8 cellular contexts compared by ENCODE assay signal in genomic region chr11:27448141-27448540, GRCh38. TPM values are rescaled to one million over a fixed set of nuclear protein-coding genes. Genes with fewer than 3 reads are reported as not detected.
DNase-seq lines count a peak whose midpoint lies in the region; ATAC-seq, FAIRE-seq and TF ChIP-seq lines count a peak whose summit lies in the region.
"Not testable (repeated sequence)": the region's sequence is repeated elsewhere in the genome, so short reads cannot be mapped to it uniquely, and the experiment has no call there.

No MANE protein-coding gene starts in this region.

- not testable (repeated sequence) for H3K36me3 Mint-ChIP-seq in astrocyte (ENCODE audit: low read depth, unreplicated experiment)

- not testable (repeated sequence) for H3K9ac ChIP-seq in HUES64 (ENCODE audit: low read depth, low read length); astrocyte (ENCODE audit: low read length); subcutaneous abdominal adipose tissue (ENCODE audit: low read length in 5 of 5)
- H3K9ac ChIP-seq in SK-N-MC (ENCODE audit: insufficient read length) = peak overlapping the region; percentile 32

- H3K4me2 ChIP-seq in PC-9 = peak overlapping the region; percentile 63
- peak overlapping the region; percentile 30 for H3K4me2 ChIP-seq in astrocyte (ENCODE audit: low read length)

- not testable (repeated sequence) for H3K36me3 ChIP-seq in HUES64 (ENCODE audit: insufficient read depth, low read length); PC-9 (ENCODE audit: low read depth); SK-N-MC (ENCODE audit: insufficient read depth, low read length); astrocyte (ENCODE audit: insufficient read depth, low read length); bronchial epithelial cell (ENCODE audit: control insufficient read depth, insufficient read depth, low read length); subcutaneous abdominal adipose tissue (ENCODE audit: control insufficient read depth in 5 of 5, insufficient read depth in 5 of 5, low read length in 5 of 5)

- ATAC-seq in left cardiac atrium = not testable (repeated sequence)

- H3K27me3 Mint-ChIP-seq in astrocyte (ENCODE audit: low read depth, unreplicated experiment) = not testable (repeated sequence)

- intact Hi-C loops in PC-9 (cut with micrococcal nuclease; ENCODE audit: unreplicated experiment) = loop anchor here (5.0 kb wide), 1 partner anchor 231 kb away; no protein-coding TSS in a partner anchor
- intact Hi-C loops in left cardiac atrium (cut with DNase I) = not testable (repeated sequence)

- not testable (repeated sequence) for H3K27me3 ChIP-seq in HUES64 (ENCODE audit: insufficient read depth, low read length); PC-9 (ENCODE audit: insufficient read depth, low read depth); astrocyte (ENCODE audit: insufficient read depth, low read length); bronchial epithelial cell (ENCODE audit: control insufficient read depth, insufficient read depth, low read length); subcutaneous abdominal adipose tissue (ENCODE audit: control insufficient read depth in 5 of 5, insufficient read depth in 4 of 5, low read length in 5 of 5)

- CTCF ChIA-PET in PC-9 (lab: Charles Lee) = not testable (repeated sequence)

- WGBS in HUES64 = 98% methylated on average over 5 of the region's 5 CpGs

- peaks cover 20% of the 10 kb centered on the region for H3K4me1 Mint-ChIP-seq in astrocyte (ENCODE audit: low read depth, unreplicated experiment)

- FAIRE-seq in astrocyte (lab: Jason Lieb, UNC); bronchial epithelial cell (lab: Jason Lieb, UNC): not testable (repeated sequence)

- H3F3A ChIP-seq in PC-9 (ENCODE audit: insufficient read depth, low read depth) = peaks cover 37% of the 10 kb centered on the region

- not testable (repeated sequence) for H2AFZ ChIP-seq in PC-9; astrocyte (ENCODE audit: low read depth, low read length)

- not testable (repeated sequence) for H3K4me3 Mint-ChIP-seq in astrocyte (ENCODE audit: unreplicated experiment)

- H3K79me2 ChIP-seq in PC-9 (ENCODE audit: low read depth) (peaks cover 77% of the 10 kb centered on the region), astrocyte (ENCODE audit: insufficient read depth, low read length) (peaks cover 83% of the 10 kb centered on the region)

- not testable (repeated sequence) for TF ChIP-seq CTCF in PC-9 (conservative IDR thresholded peaks at IDR 0.05); astrocyte (IDR thresholded peaks at IDR 0.05; ENCODE audit: insufficient read depth, low read depth, low read length); bronchial epithelial cell (IDR thresholded peaks at IDR 0.05; ENCODE audit: insufficient read depth, low read length, severe bottlenecking)

- not testable (repeated sequence) for H3K9me3 ChIP-seq in HUES64 (ENCODE audit: insufficient read depth, low read depth, low read length); PC-9 (ENCODE audit: insufficient read depth, low read depth); SK-N-MC (ENCODE audit: low read depth, low read length); astrocyte (ENCODE audit: insufficient read depth, low read depth, low read length); subcutaneous abdominal adipose tissue (ENCODE audit: control insufficient read depth in 5 of 5, low read length in 5 of 5)

- H3K27ac Mint-ChIP-seq in astrocyte (ENCODE audit: unreplicated experiment) = not testable (repeated sequence)

- H3K4me1 ChIP-seq in HUES64 (ENCODE audit: insufficient read depth, low read length) = peaks cover 57% of the 10 kb centered on the region
- H3K4me1 ChIP-seq in PC-9 (replicated peaks; ENCODE audit: insufficient read depth) = peaks cover 60% of the 10 kb centered on the region
- peaks cover 14% of the 10 kb centered on the region for H3K4me1 ChIP-seq in astrocyte (ENCODE audit: insufficient read depth, low read length)
- peaks cover 2 to 27% (median 7%) of the 10 kb centered on the region in 5 donors for H3K4me1 ChIP-seq in subcutaneous abdominal adipose tissue (ENCODE audit: control insufficient read depth in 5 of 5, insufficient read depth in 5 of 5, low read length in 5 of 5)

- H3K27ac ChIP-seq in HUES64 (ENCODE audit: low read depth, low read length) (peak overlapping the region; percentile 12; the same call in 1 of the 2 replicates), PC-9 (peak overlapping the region; percentile 80), SK-N-MC (peak overlapping the region; percentile 93), astrocyte (ENCODE audit: low read depth, low read length) (peak overlapping the region; percentile 59), subcutaneous abdominal adipose tissue (ENCODE audit: low read depth, low read length) (peak overlapping the region; percentile 40)

- BruUV-seq in PC-9 (replicated peaks; lab: Mats Ljungman, UMichigan) = not testable (repeated sequence)

- not testable (repeated sequence) for H3K9me2 ChIP-seq in PC-9 (ENCODE audit: insufficient read depth)

- DNase-seq in ELR (ENCODE audit: low read depth) (peak; percentile 51), PC-9 (peak in 1 of 2 experiments; percentile 58), bronchial epithelial cell (ENCODE audit: low read depth) (peak; percentile 57), left cardiac atrium (peak; percentile 30)
- DNase-seq in SK-N-MC (ENCODE audit: low read depth, low spot score); astrocyte (ENCODE audit: low read depth): not testable (repeated sequence)

- H4K20me1 ChIP-seq in PC-9 (ENCODE audit: insufficient read depth) = not testable (repeated sequence)
- peaks cover 39% of the 10 kb centered on the region for H4K20me1 ChIP-seq in astrocyte (ENCODE audit: insufficient read depth, low read length)

- H3K9me3 Mint-ChIP-seq in astrocyte (ENCODE audit: unreplicated experiment) = not testable (repeated sequence)

- H3K4me3 ChIP-seq in HUES64 (ENCODE audit: low read length); PC-9; astrocyte (ENCODE audit: insufficient read depth, low read depth, low read length); bronchial epithelial cell (ENCODE audit: low read depth, low read length); subcutaneous abdominal adipose tissue (ENCODE audit: low read depth in 1 of 5, low read length in 5 of 5): not testable (repeated sequence)
- peak overlapping the region; percentile 35 for H3K4me3 ChIP-seq in SK-N-MC

- POLR2A ChIA-PET in PC-9 (lab: Charles Lee; ENCODE audit: unreplicated experiment) = interaction anchor here (0.6 to 0.7 kb wide), 2 partner anchors 16 to 869 kb away, joined by 12 to 20 read pairs; no protein-coding TSS in a partner anchor

RNA-seq across cellular contexts. Expression of gene LGR4, which starts 24.4 kb away (rescaled TPM):
- polyA plus RNA-seq in HUES64 (2013, experiment 1 of 2) = 42.3 TPM
- polyA plus RNA-seq in HUES64 (2013, experiment 2 of 2) = 45.0 TPM
- total RNA-seq in PC-9 (2021) (33.4 and 37.4 TPM in 2 replicates), astrocyte (50.0 and 54.6 TPM in 2 replicates), bronchial epithelial cell (12.3 and 17.4 TPM in 2 replicates), left cardiac atrium (10 to 100 TPM; 29.0 to 33.3 TPM)

RNA-seq across cellular contexts. Expression of gene LIN7C, which starts 58.4 kb away (rescaled TPM):
- 17.2 TPM for polyA plus RNA-seq in HUES64 (2013, experiment 1 of 2)
- polyA plus RNA-seq in HUES64 (2013, experiment 2 of 2) = 19.0 TPM
- total RNA-seq in PC-9 (2021) (21.2 and 30.6 TPM in 2 replicates), astrocyte (34.7 and 38.7 TPM in 2 replicates), bronchial epithelial cell (93.7 and 100 TPM in 2 replicates), left cardiac atrium (10 to 100 TPM; 15.4 to 24.2 TPM)

Comparison
In these comparisons a context has a peak if more than half of its experiments do, and no peak if none do; other contexts are left out.
1. H3K27ac ChIP-seq: peak in every context shown above with its lines; median percentile 93 in SK-N-MC; 80 in PC-9; 59 in astrocyte; 40 in subcutaneous abdominal adipose tissue; 12 in HUES64.